In genomic region chr4:75902352-75902751, GRCh38 we compare ENCODE assay signal across 32 cellular contexts. TPM values are rescaled to one million over a fixed set of nuclear protein-coding genes. Genes with fewer than 3 reads are reported as not detected.
"Had no signal": no experiment of that assay in that cellular context is flagged by ENCODE, and none has a peak within 500 bp of the region (broad histone marks: within the 10 kb centered on the region; RNA-seq: fewer than 3 reads in every experiment).

PPEF2 (minus strand) TSS chr4:75902452; CDS start chr4:75896325, 6,127 bp downstream.

- H3K27me3 ChIP-seq: dorsolateral prefrontal cortex, esophagus muscularis mucosa, hepatocyte, neural progenitor cell, tibial artery had no signal

- H3K27ac ChIP-seq: dorsolateral prefrontal cortex, esophagus muscularis mucosa, hepatocyte, lower lobe of right lung, neural progenitor cell, tibial artery had no signal

- H3K4me2 ChIP-seq: hepatocyte, neural progenitor cell had no signal

- H3K4me1 ChIP-seq: esophagus muscularis mucosa, lower lobe of right lung, neural progenitor cell, tibial artery had no signal

- ATAC-seq: activated CD4-positive, alpha-beta T cell treated with anti-CD3 and anti-CD28 coated beads for 36 hours; left lobe of liver; stimulated activated naive CD8-positive, alpha-beta T cell treated with anti-CD3 and anti-CD28 coated beads, Interleukin-15, amount 100 ng/mL, for 72 hours; WTC11 had no signal

- DNase-seq: activated CD4-positive, alpha-beta T cell treated with anti-CD3 and anti-CD28 coated beads for 36 hours; activated CD4-positive, alpha-beta T cell treated with anti-CD3 and anti-CD28 coated beads, Interleukin-2, amount 50 U/mL, for 4 hours; activated CD8-positive, alpha-beta memory T cell treated with anti-CD3 and anti-CD28 coated beads for 24 hours; activated CD8-positive, alpha-beta memory T cell treated with anti-CD3 and anti-CD28 coated beads, Interleukin-2, amount 50 U/mL, for 4 hours; activated naive CD4-positive, alpha-beta T cell treated with Interleukin-2 at 50 U/mL for 16 hours; activated naive CD8-positive, alpha-beta T cell treated with anti-CD3 and anti-CD28 coated beads for 36 hours; activated T-cell treated with anti-CD3 and anti-CD28 coated beads, Interleukin-2, amount 50 U/mL, for 24 hours; central memory CD4-positive, alpha-beta T cell; dorsolateral prefrontal cortex; glutamatergic neuron; immature natural killer cell; lower lobe of right lung; naive thymus-derived CD4-positive, alpha-beta T cell; stimulated activated CD4-positive, alpha-beta T cell treated with anti-CD3 and anti-CD28 coated beads, Interleukin-4, amount 100 ng/mL, for 24 hours; stimulated activated naive CD8-positive, alpha-beta T cell treated with anti-CD3 and anti-CD28 coated beads, Interleukin-15, amount 100 ng/mL, for 72 hours; T-helper 9 cell; tibial artery had no signal

- H3K79me2 ChIP-seq: hepatocyte had no signal

- H3K9me3 ChIP-seq: esophagus muscularis mucosa, lower lobe of right lung, tibial artery had no signal

- H3K36me3 ChIP-seq: esophagus muscularis mucosa, lower lobe of right lung, neural progenitor cell, tibial artery had no signal

- H3K9ac ChIP-seq: neural progenitor cell had no signal

- H2AFZ ChIP-seq: hepatocyte, neural progenitor cell had no signal

- FAIRE-seq: astrocyte, frontal cortex had no signal

- H3K4me3 ChIP-seq: dorsolateral prefrontal cortex, esophagus muscularis mucosa, hepatocyte, lower lobe of right lung, neural progenitor cell, tibial artery had no signal

RNA-seq across cellular contexts. Expression of gene PPEF2, which starts in this region (rescaled TPM):
- total RNA-seq: activated naive CD8-positive, alpha-beta T cell treated with anti-CD3 and anti-CD28 coated beads for 36 hours; activated T-helper 2 cell treated with anti-CD3 and anti-CD28 coated beads, Interferon-gamma antibody, Interleukin-2, Interleukin-4, amounts not matched to agents 10 μg/mL and 5 μg/mL and 100 μg/mL, durations not matched to agents 14 hours and 24 hours and 36 hours; astrocyte; esophagus muscularis mucosa; hepatocyte; kidney epithelial cell; lower lobe of right lung; mesenteric fat pad; mucosa of gallbladder; osteoblast; posterior vena cava; renal cortical epithelial cell; ureter; WTC11 had no signal
- polyA plus RNA-seq: hepatocyte; immature natural killer cell; naive thymus-derived CD4-positive, alpha-beta T cell had no signal
